In the genomic region with DNA sequence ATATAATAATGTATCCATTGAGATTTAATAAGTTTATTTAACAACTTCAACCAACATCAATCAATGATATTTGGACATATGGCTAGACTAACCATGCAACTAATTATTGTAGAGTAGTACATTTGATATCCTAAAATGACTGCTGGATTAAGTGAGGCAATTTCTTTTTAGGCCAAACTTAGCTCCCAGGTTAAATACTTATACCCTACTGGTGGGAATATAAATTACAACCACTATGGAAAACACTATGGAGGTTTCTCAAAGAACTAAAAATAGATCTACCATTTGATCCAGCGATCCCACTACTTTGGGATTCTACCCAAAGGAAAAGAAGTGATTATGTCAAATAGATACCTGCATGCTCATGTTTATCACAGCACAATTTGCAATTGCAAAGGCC, we compare ENCODE assay signal across 29 cellular contexts.
DNase-seq lines count a peak whose midpoint lies in the region; ATAC-seq and TF ChIP-seq lines count a peak whose summit lies in the region.
"Had no signal": no experiment of that assay in that cellular context is flagged by ENCODE, and none has a peak within 500 bp of the region (broad histone marks: within the 10 kb centered on the region; RNA-seq: fewer than 3 reads in every experiment).

No MANE protein-coding gene starts in this region.

- peak; percentile 37 for TF ChIP-seq CTCF in SK-N-SH (IDR thresholded peaks at IDR 0.05)
- peak; percentile 69 for TF ChIP-seq CTCF in endodermal cell (conservative IDR thresholded peaks at IDR 0.05)
- TF ChIP-seq CTCF in smooth muscle cell (IDR thresholded peaks at IDR 0.05; ENCODE audit: borderline replicate concordance, insufficient read depth, poor library complexity, severe bottlenecking): peak; percentile 19

- no peaks in the 10 kb centered on the region for H3K36me3 Mint-ChIP-seq in endodermal cell (ENCODE audit: low read depth)

- H2AFZ ChIP-seq in SK-N-SH (ENCODE audit: low read depth) (no peak overlapping the region), smooth muscle cell (ENCODE audit: low read depth) (no peak overlapping the region)

- H3K9me3 ChIP-seq in SK-N-SH (no peaks in the 10 kb centered on the region), endodermal cell (ENCODE audit: control insufficient read depth, low read length) (no peaks in the 10 kb centered on the region), smooth muscle cell (replicated peaks; ENCODE audit: low read depth) (no peaks in the 10 kb centered on the region)
- H3K9me3 ChIP-seq: A549, adrenal gland, BLaER1, body of pancreas, heart right ventricle, pancreas, spleen had no signal

- POLR2A ChIA-PET in SK-N-SH (lab: Yijun Ruan, JAX): no interaction called here

- ATAC-seq in SK-N-SH treated with all-trans-retinoic acid at 6 μM for 48 hours: no peak
- ATAC-seq: A549; activated T-cell treated with anti-CD3 and anti-CD28 coated beads, Interleukin-2, amount 50 U/mL, for 72 hours; body of pancreas; heart right ventricle; pancreas; right cardiac atrium had no signal

- H3K27me3 ChIP-seq in SK-N-SH (ENCODE audit: insufficient read depth): 0 out of 2 replicates have a peak, but pooled peaks cover 7% of the 10 kb centered on the region
- H3K27me3 ChIP-seq in endodermal cell (ENCODE audit: control insufficient read depth, insufficient read depth, low read length, poor library complexity, severe bottlenecking): no peaks in the 10 kb centered on the region
- no peaks in the 10 kb centered on the region for H3K27me3 ChIP-seq in smooth muscle cell (ENCODE audit: low read depth)
- H3K27me3 ChIP-seq: adrenal gland, BLaER1, body of pancreas, heart right ventricle, pancreas, spleen had no signal

- H3K9ac ChIP-seq in SK-N-SH: no peak overlapping the region
- H3K9ac ChIP-seq in endodermal cell (ENCODE audit: extremely low read depth, low read length, poor library complexity, severe bottlenecking): no peak overlapping the region
- no peak overlapping the region for H3K9ac ChIP-seq in smooth muscle cell (ENCODE audit: low read depth)
- H3K9ac ChIP-seq: BLaER1 had no signal

- CTCF ChIA-PET in SK-N-SH (lab: Yijun Ruan, JAX): interaction anchor here (0.7 to 2.1 kb wide), 4 partner anchors 8 to 79 kb away, joined by 3 to 6 read pairs (median 4); no protein-coding TSS in a partner anchor

- H3K27ac ChIP-seq in SK-N-SH (ENCODE audit: low read depth in 2 of 2, low read length in 1 of 2) (no peak overlapping the region), endodermal cell (ENCODE audit: low read depth, low read length) (no peak overlapping the region), smooth muscle cell (ENCODE audit: low read depth) (no peak overlapping the region)
- H3K27ac ChIP-seq: A549, adrenal gland, BLaER1, body of pancreas, heart right ventricle, pancreas, spleen had no signal

- H3K27me3 Mint-ChIP-seq in endodermal cell (ENCODE audit: insufficient read depth): peaks cover 2% of the 10 kb centered on the region

- no peaks in the 10 kb centered on the region for H3K36me3 ChIP-seq in SK-N-SH (replicated peaks in 1 of 2; ENCODE audit: control insufficient read depth in 1 of 2, insufficient read depth in 2 of 2, low read length in 1 of 2)
- H3K36me3 ChIP-seq in endodermal cell (ENCODE audit: control insufficient read depth, insufficient read depth, low read length): no peaks in the 10 kb centered on the region
- no peaks in the 10 kb centered on the region for H3K36me3 ChIP-seq in smooth muscle cell (ENCODE audit: low read depth)
- H3K36me3 ChIP-seq: adrenal gland, BLaER1, heart right ventricle, pancreas, spleen had no signal

- no peak for TF ChIP-seq EP300 in SK-N-SH (IDR thresholded peaks at IDR 0.05; ENCODE audit: borderline replicate concordance in 1 of 2, low read depth in 1 of 2, low read length in 1 of 2)

- H4K20me1 ChIP-seq in SK-N-SH (ENCODE audit: insufficient read depth) (no peaks in the 10 kb centered on the region), smooth muscle cell (ENCODE audit: low read depth) (no peaks in the 10 kb centered on the region)
- H4K20me1 ChIP-seq: BLaER1 had no signal

- no peaks in the 10 kb centered on the region for H3K9me2 ChIP-seq in SK-N-SH

- H3K9me3 Mint-ChIP-seq in endodermal cell: no peaks in the 10 kb centered on the region
- H3K9me3 Mint-ChIP-seq: activated B cell treated with CpG ODN at 0.5 μM for 24 hours; activated T-cell treated with anti-CD3 and anti-CD28 coated beads, Interleukin-2, amount 50 U/mL, for 72 hours; nephron progenitor cell had no signal

- no peak overlapping the region for H3K4me3 Mint-ChIP-seq in endodermal cell
- H3K4me3 Mint-ChIP-seq: activated B cell treated with CpG ODN at 0.5 μM for 24 hours; activated T-cell treated with anti-CD3 and anti-CD28 coated beads, Interleukin-2, amount 50 U/mL, for 72 hours; nephron progenitor cell had no signal

- peaks cover 5% of the 10 kb centered on the region for H3K4me1 Mint-ChIP-seq in endodermal cell
- H3K4me1 Mint-ChIP-seq: activated B cell treated with CpG ODN at 0.5 μM for 24 hours, nephron progenitor cell had no signal

- no peak overlapping the region for H3K27ac Mint-ChIP-seq in endodermal cell
- H3K27ac Mint-ChIP-seq: activated B cell treated with CpG ODN at 0.5 μM for 24 hours; activated T-cell treated with anti-CD3 and anti-CD28 coated beads, Interleukin-2, amount 50 U/mL, for 72 hours; nephron progenitor cell had no signal

- H3K4me2 ChIP-seq in SK-N-SH (no peak overlapping the region), smooth muscle cell (no peak overlapping the region)
- H3K4me2 ChIP-seq: A549, BLaER1 had no signal

- TF ChIP-seq RAD21 in SK-N-SH (IDR thresholded peaks at IDR 0.05; ENCODE audit: low read length): no peak

- H3F3A ChIP-seq in SK-N-SH (replicated peaks; ENCODE audit: insufficient read depth) (no peaks in the 10 kb centered on the region), smooth muscle cell (ENCODE audit: low read depth) (no peaks in the 10 kb centered on the region)

- WGBS in SK-N-SH (ENCODE audit: low lambda C conversion rate): 16% methylated on average over 1 of the region's 1 CpG
- 94% methylated on average over 1 of the region's 1 CpG; no CpG with 5 or more reads in 1 of the 2 experiments for WGBS in endodermal cell (ENCODE audit: insufficient coverage in 1 of 2, insufficient read length in 1 of 2), 2 experiments
- WGBS in smooth muscle cell (ENCODE audit: low lambda C conversion rate): 81% methylated on average over 1 of the region's 1 CpG

- DNase-seq in SK-N-SH (no peak), NCI-H69 (lab: John Stamatoyannopoulos, UW) (peak; percentile 24), endodermal cell (no peak), smooth muscle cell (lab: John Stamatoyannopoulos, UW; ENCODE audit: unreplicated experiment) (no peak), SHP77 treated with DMSO at 0.1 percent for 48 hours (lab: John Stamatoyannopoulos, UW) (no peak), superior temporal gyrus (ENCODE audit: extremely low spot score) (no peak), globus pallidus (ENCODE audit: low spot score) (no peak)
- DNase-seq: activated B cell treated with CpG ODN at 0.5 μM for 24 hours; activated naive CD4-positive, alpha-beta T cell treated with Interleukin-2 at 50 U/mL for 16 hours; activated T-cell treated with anti-CD3 and anti-CD28 coated beads, Interleukin-2, amount 50 U/mL, for 72 hours; adrenal gland; body of pancreas; COR-L47; erythroblast; heart right ventricle; IMR-90; NCI-H2029 treated with DMSO at 0.1 percent for 48 hours; NCI-H2227 treated with DMSO at 0.1 percent for 48 hours; NCI-H774; nephron progenitor cell; pancreas; right cardiac atrium; SIG-M5; spleen; stimulated activated CD4-positive, alpha-beta T cell treated with anti-CD3 and anti-CD28 coated beads, Interleukin-2, amount 100 ng/mL, for 48 hours had no signal

- no peak overlapping the region for H3K4me3 ChIP-seq in SK-N-SH (ENCODE audit: low read depth in 2 of 2, low read length in 1 of 2)
- H3K4me3 ChIP-seq in endodermal cell (ENCODE audit: low read length): no peak overlapping the region
- no peak overlapping the region for H3K4me3 ChIP-seq in smooth muscle cell
- H3K4me3 ChIP-seq: A549, adrenal gland, BLaER1, body of pancreas, heart right ventricle, lung, pancreas, spleen had no signal

- no peaks in the 10 kb centered on the region for H3K4me1 ChIP-seq in SK-N-SH (ENCODE audit: control insufficient read depth in 1 of 2, insufficient read depth in 2 of 2, low read depth in 1 of 2, low read length in 1 of 2)
- H3K4me1 ChIP-seq in endodermal cell (ENCODE audit: control insufficient read depth, insufficient read depth, low read length): no peaks in the 10 kb centered on the region
- H3K4me1 ChIP-seq in smooth muscle cell (ENCODE audit: low read depth): no peaks in the 10 kb centered on the region
- H3K4me1 ChIP-seq: A549, adrenal gland, BLaER1, body of pancreas, heart right ventricle, pancreas, spleen had no signal

- no peaks in the 10 kb centered on the region for H3K79me2 ChIP-seq in SK-N-SH (ENCODE audit: insufficient read depth)
- no peaks in the 10 kb centered on the region for H3K79me2 ChIP-seq in smooth muscle cell (ENCODE audit: low read depth)

TF ChIP-seq in SK-N-SH, 30 proteins besides CTCF, POLR2A, EP300 and RAD21:
- TF ChIP-seq CHD2 (IDR thresholded peaks at IDR 0.05; ENCODE audit: low read length, partially characterized antibody): no peak
- no peak for TF ChIP-seq EZH2phosphoT487 (IDR thresholded peaks at IDR 0.05; ENCODE audit: borderline replicate concordance, low read depth)
- no peak for TF ChIP-seq TEAD4 (IDR thresholded peaks at IDR 0.05; ENCODE audit: borderline replicate concordance, insufficient read depth)
- TF ChIP-seq FOXM1 (IDR thresholded peaks at IDR 0.05; ENCODE audit: low read depth): no peak
- no peak for TF ChIP-seq NFIC (IDR thresholded peaks at IDR 0.05; ENCODE audit: borderline replicate concordance)

TF ChIP-seq in SK-N-SH treated with all-trans-retinoic acid at 6 μM for 48 hours, 23 proteins besides CTCF, POLR2A, EP300 and RAD21:
- TF ChIP-seq ZNF70 (CRISPR knock-in tag; IDR thresholded peaks at IDR 0.05): no peak
- TF ChIP-seq TCF4 (CRISPR knock-in tag; IDR thresholded peaks at IDR 0.05; ENCODE audit: borderline replicate concordance): no peak
- TF ChIP-seq BACH2 (CRISPR knock-in tag; IDR thresholded peaks at IDR 0.05; ENCODE audit: borderline replicate concordance): no peak

Comparison
In these comparisons a context has a peak if more than half of its experiments do, and no peak if none do; other contexts are left out.
1. CTCF ChIP-seq: peak in every context shown above with its lines; median percentile 69 in endodermal cell; 37 in SK-N-SH; 19 in smooth muscle cell.